ENCODE assay signal across 7 cellular contexts in the genomic region with DNA sequence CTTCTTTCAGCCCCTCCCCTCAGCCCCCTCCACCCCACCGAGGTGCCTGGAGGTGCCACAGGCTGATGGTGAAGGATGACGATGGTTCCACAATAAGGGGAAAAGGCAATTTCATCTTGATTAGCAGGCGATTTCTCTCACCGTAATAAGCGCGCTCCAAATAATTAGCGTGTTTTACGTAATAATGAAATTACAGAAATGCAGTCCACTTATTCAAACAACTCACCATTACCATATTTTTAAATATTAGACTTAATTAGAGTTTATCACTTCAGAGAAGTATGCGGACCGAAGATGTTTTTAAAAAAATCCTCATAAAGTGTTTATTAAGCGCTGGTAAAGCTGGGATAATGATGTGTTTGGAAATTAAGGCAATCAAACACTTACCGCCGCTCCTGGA.
"Had no signal": no experiment of that assay in that cellular context is flagged by ENCODE, and none has a peak within 500 bp of the region (broad histone marks: within the 10 kb centered on the region; RNA-seq: fewer than 3 reads in every experiment).

No MANE protein-coding gene starts in this region.

- H3K9ac ChIP-seq: GM23248, KMS-11 had no signal

- DNase-seq: GM23248, GOT3, HFFc6, IMR-90, KBM-7 had no signal

- H3K27ac ChIP-seq: GM23248, KMS-11 had no signal

- H3K9me3 ChIP-seq: HAP-1 had no signal

- H3K4me3 ChIP-seq: GM23248, HAP-1 had no signal

- H2AFZ ChIP-seq: GM23248 had no signal

- H3K4me1 ChIP-seq: HAP-1 had no signal

- H3K4me2 ChIP-seq: KMS-11 had no signal
